Comparison of ENCODE assay signal across 13 cellular contexts in genomic region chr6:80962382-80962781, GRCh38.
"Had no signal": no experiment of that assay in that cellular context is flagged by ENCODE, and none has a peak within 500 bp of the region (broad histone marks: within the 10 kb centered on the region; RNA-seq: fewer than 3 reads in every experiment).

No MANE protein-coding gene starts in this region.

- DNase-seq: dermis blood vessel endothelial cell; esophagus squamous epithelium; foreskin fibroblast; left colon; naive thymus-derived CD8-positive, alpha-beta T cell; psoas muscle; retina; stimulated activated naive CD4-positive, alpha-beta T cell; stomach; substantia nigra; transverse colon had no signal

- ATAC-seq: gastroesophageal sphincter; left colon; naive thymus-derived CD8-positive, alpha-beta T cell; psoas muscle; sciatic nerve had no signal
